ENCODE assay signal across 34 cellular contexts in the genomic region with DNA sequence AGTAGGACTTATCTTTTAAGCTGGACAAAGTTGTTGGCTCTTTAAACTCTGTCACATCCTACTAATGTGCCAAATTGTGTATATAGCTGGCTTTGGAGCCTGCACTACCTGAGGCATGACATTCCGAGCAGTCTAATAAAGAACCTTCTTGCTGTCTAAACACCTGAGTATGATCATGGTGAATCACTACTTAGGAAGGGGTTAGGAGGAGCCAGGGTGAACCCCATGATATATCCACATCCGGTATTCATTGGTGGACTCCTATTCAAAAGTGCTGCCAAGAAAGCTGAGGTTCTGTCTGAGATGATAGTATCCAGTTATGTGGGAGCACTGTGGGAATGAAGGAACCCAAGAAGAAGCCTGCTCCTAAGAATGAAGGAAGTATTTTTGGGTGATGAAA. TPM values are rescaled to one million over a fixed set of nuclear protein-coding genes. Genes with fewer than 3 reads are reported as not detected.
"Had no signal": no experiment of that assay in that cellular context is flagged by ENCODE, and none has a peak within 500 bp of the region (broad histone marks: within the 10 kb centered on the region; RNA-seq: fewer than 3 reads in every experiment).

No MANE protein-coding gene starts in this region.

- H3K36me3 Mint-ChIP-seq: activated CD8-positive, alpha-beta memory T cell treated with anti-CD3 and anti-CD28 coated beads, Interleukin-2, amount 10 ng/mL, durations not matched to agents 7 days and 5 days; activated naive CD4-positive, alpha-beta T cell treated with anti-CD3 and anti-CD28 coated beads, Interleukin-2, amount 50 U/mL, for 72 hours; T-cell had no signal

- H3K9me3 ChIP-seq: ascending aorta, body of pancreas, MG63 had no signal

- ATAC-seq: activated CD8-positive, alpha-beta memory T cell treated with anti-CD3 and anti-CD28 coated beads, Interleukin-2, amount 10 ng/mL, durations not matched to agents 7 days and 5 days; activated naive CD4-positive, alpha-beta T cell treated with anti-CD3 and anti-CD28 coated beads, Interleukin-2, amount 50 U/mL, for 72 hours; activated naive CD8-positive, alpha-beta T cell treated with anti-CD3 and anti-CD28 coated beads, Interleukin-2, amount 50 U/mL, for 24 hours; body of pancreas; Panc1; T-cell had no signal

- H3K9me3 Mint-ChIP-seq: activated B cell treated with CpG ODN at 0.5 μM for 24 hours; activated naive CD4-positive, alpha-beta T cell treated with anti-CD3 and anti-CD28 coated beads, Interleukin-2, amount 50 U/mL, for 72 hours; activated naive CD8-positive, alpha-beta T cell treated with anti-CD3 and anti-CD28 coated beads, Interleukin-2, amount 50 U/mL, for 24 hours; activated T-cell treated with anti-CD3 and anti-CD28 coated beads, Interleukin-2, amount 50 U/mL, for 24 hours; activated T-helper 1 cell treated with anti-CD3 and anti-CD28 coated beads, Interleukin-12 subunit alpha, Interleukin-12 subunit beta, Interleukin-2, Interleukin-4 antibody, amounts not matched to agents 30 ng/mL and 10 ng/mL and 1 ng/mL, durations not matched to agents 14 hours and 24 hours and 36 hours; T-cell had no signal

- DNase-seq: activated B cell treated with CpG ODN at 0.5 μM for 24 hours; activated CD4-positive, alpha-beta T cell treated with anti-CD3 and anti-CD28 coated beads, Interleukin-2, amount 50 U/mL, for 1 hour; activated CD8-positive, alpha-beta memory T cell treated with anti-CD3 and anti-CD28 coated beads, Interleukin-2, amount 10 ng/mL, durations not matched to agents 7 days and 5 days; activated effector memory CD4-positive, alpha-beta T cell treated with Interleukin-2 at 50 U/mL for 16 hours; activated naive CD4-positive, alpha-beta T cell treated with Interleukin-2 at 50 U/mL for 16 hours; activated naive CD8-positive, alpha-beta T cell treated with anti-CD3 and anti-CD28 coated beads, Interleukin-2, amount 50 U/mL, for 24 hours; activated T-cell treated with anti-CD3 and anti-CD28 coated beads, Interleukin-2, amount 50 U/mL, for 24 hours; amniotic stem cell; body of pancreas; MG63; MV-4-11; NCI-H1092 treated with DMSO at 0.1 percent for 48 hours; NCI-H1417 treated with DMSO at 0.1 percent for 48 hours; NCI-H1694; NCI-H2029; NCI-H2107; NCI-H2171 treated with DMSO at 0.1 percent for 48 hours; NCI-H345; NCI-H510A; NCI-H526 treated with DMSO at 0.1 percent for 48 hours; NCI-H82; NK-92 treated with Interleukin-12 subunit alpha and Interleukin-12 subunit beta, amount 100 ng/mL, for 24 hours; OCI-M1; SIG-M5; T-cell; T-helper 2 cell; T1000 had no signal

- H3K4me1 ChIP-seq: ascending aorta, body of pancreas had no signal

- H3K27me3 ChIP-seq: ascending aorta, body of pancreas, cardiac muscle cell had no signal

- H3K36me3 ChIP-seq: ascending aorta, cardiac muscle cell, MG63 had no signal

- H3K4me3 Mint-ChIP-seq: activated B cell treated with CpG ODN at 0.5 μM for 24 hours; activated CD8-positive, alpha-beta memory T cell treated with anti-CD3 and anti-CD28 coated beads, Interleukin-2, amount 10 ng/mL, durations not matched to agents 7 days and 5 days; activated naive CD8-positive, alpha-beta T cell treated with anti-CD3 and anti-CD28 coated beads, Interleukin-2, amount 50 U/mL, for 24 hours; activated T-cell treated with anti-CD3 and anti-CD28 coated beads, Interleukin-2, amount 50 U/mL, for 24 hours; activated T-helper 1 cell treated with anti-CD3 and anti-CD28 coated beads, Interleukin-12 subunit alpha, Interleukin-12 subunit beta, Interleukin-2, Interleukin-4 antibody, amounts not matched to agents 30 ng/mL and 10 ng/mL and 1 ng/mL, durations not matched to agents 14 hours and 24 hours and 36 hours; T-cell had no signal

- H3K4me3 ChIP-seq: ascending aorta, body of pancreas, cardiac muscle cell, MG63, SK-N-MC had no signal

- H3K4me1 Mint-ChIP-seq: activated B cell treated with CpG ODN at 0.5 μM for 24 hours; activated CD8-positive, alpha-beta memory T cell treated with anti-CD3 and anti-CD28 coated beads, Interleukin-2, amount 10 ng/mL, durations not matched to agents 7 days and 5 days; activated naive CD8-positive, alpha-beta T cell treated with anti-CD3 and anti-CD28 coated beads, Interleukin-2, amount 50 U/mL, for 24 hours had no signal

- H3K27ac ChIP-seq: ascending aorta, body of pancreas, cardiac muscle cell, KMS-11, SK-N-MC had no signal

- H3K27ac Mint-ChIP-seq: activated B cell treated with CpG ODN at 0.5 μM for 24 hours; activated CD8-positive, alpha-beta memory T cell treated with anti-CD3 and anti-CD28 coated beads, Interleukin-2, amount 10 ng/mL, durations not matched to agents 7 days and 5 days; activated naive CD4-positive, alpha-beta T cell treated with anti-CD3 and anti-CD28 coated beads, Interleukin-2, amount 50 U/mL, for 72 hours; activated naive CD8-positive, alpha-beta T cell treated with anti-CD3 and anti-CD28 coated beads, Interleukin-2, amount 50 U/mL, for 24 hours; activated T-cell treated with anti-CD3 and anti-CD28 coated beads, Interleukin-2, amount 50 U/mL, for 24 hours; activated T-helper 1 cell treated with anti-CD3 and anti-CD28 coated beads, Interleukin-12 subunit alpha, Interleukin-12 subunit beta, Interleukin-2, Interleukin-4 antibody, amounts not matched to agents 30 ng/mL and 10 ng/mL and 1 ng/mL, durations not matched to agents 14 hours and 24 hours and 36 hours; T-cell had no signal

RNA-seq across cellular contexts. Expression of a gene that starts 27.1 kb away (rescaled TPM):
- total RNA-seq: activated B cell treated with CpG ODN at 0.5 μM for 24 hours; activated CD8-positive, alpha-beta memory T cell treated with anti-CD3 and anti-CD28 coated beads, Interleukin-2, amount 10 ng/mL, durations not matched to agents 7 days and 5 days; activated naive CD4-positive, alpha-beta T cell treated with anti-CD3 and anti-CD28 coated beads, Interleukin-2, amount 50 U/mL, for 72 hours; activated T-helper 1 cell treated with anti-CD3 and anti-CD28 coated beads, Interleukin-12 subunit alpha, Interleukin-12 subunit beta, Interleukin-2, Interleukin-4 antibody, amounts not matched to agents 30 ng/mL and 10 ng/mL and 1 ng/mL, durations not matched to agents 14 hours and 24 hours and 36 hours; body of pancreas; cardiac muscle cell; T-cell had no signal

RNA-seq across cellular contexts. Expression of a gene that starts 27.1 kb away (rescaled TPM):
- total RNA-seq: activated B cell treated with CpG ODN at 0.5 μM for 24 hours; activated CD8-positive, alpha-beta memory T cell treated with anti-CD3 and anti-CD28 coated beads, Interleukin-2, amount 10 ng/mL, durations not matched to agents 7 days and 5 days; activated naive CD4-positive, alpha-beta T cell treated with anti-CD3 and anti-CD28 coated beads, Interleukin-2, amount 50 U/mL, for 72 hours; activated T-helper 1 cell treated with anti-CD3 and anti-CD28 coated beads, Interleukin-12 subunit alpha, Interleukin-12 subunit beta, Interleukin-2, Interleukin-4 antibody, amounts not matched to agents 30 ng/mL and 10 ng/mL and 1 ng/mL, durations not matched to agents 14 hours and 24 hours and 36 hours; ascending aorta; body of pancreas; cardiac muscle cell; T-cell had no signal
